ENCODE assay signal across 13 cellular contexts in genomic region chr3:21377366-21377765, GRCh38.
DNase-seq lines count a peak whose midpoint lies in the region; TF ChIP-seq lines count a peak whose summit lies in the region.
"Had no signal": no experiment of that assay in that cellular context is flagged by ENCODE, and none has a peak within 500 bp of the region (broad histone marks: within the 10 kb centered on the region; RNA-seq: fewer than 3 reads in every experiment).

No MANE protein-coding gene starts in this region.

- H3K9ac ChIP-seq in adipocyte (ENCODE audit: low read length) = no peak overlapping the region
- H3K9ac ChIP-seq: GM23248 had no signal

- no peaks in the 10 kb centered on the region for H3K36me3 ChIP-seq in adipocyte (ENCODE audit: control insufficient read depth, insufficient read depth, low read length, severe bottlenecking)

- H3K4me3 ChIP-seq in adipocyte (ENCODE audit: low read length) (no peak overlapping the region), epithelial cell of proximal tubule (ENCODE audit: low read depth, low read length) (no peak overlapping the region), fibroblast of the aortic adventitia (ENCODE audit: low read depth, low read length) (no peak overlapping the region)
- H3K4me3 ChIP-seq: GM23248 had no signal

- DNase-seq in adipocyte (ENCODE audit: low read depth) (peak; percentile 66), epithelial cell of proximal tubule (ENCODE audit: low read depth) (peak; percentile 37), fibroblast of the aortic adventitia (ENCODE audit: low read depth) (peak; percentile 41), renal cortical epithelial cell (ENCODE audit: low read depth) (peak; percentile 85), DMS79 (lab: John Stamatoyannopoulos, UW) (no peak), NCI-H524 treated with DMSO at 0.1 percent for 48 hours (lab: John Stamatoyannopoulos, UW) (no peak), iPS-NIHi7 (ENCODE audit: extremely low spot score) (no peak)
- DNase-seq: AML-193; Caco-2; CD4-positive, alpha-beta T cell; GDM1; GM23248; HCEC 1CT had no signal

- H3K4me1 ChIP-seq in adipocyte (ENCODE audit: control insufficient read depth, insufficient read depth, low read length) = no peaks in the 10 kb centered on the region
- H3K4me1 ChIP-seq: Caco-2 had no signal

- no peaks in the 10 kb centered on the region for H3K9me3 ChIP-seq in adipocyte (ENCODE audit: control insufficient read depth, low read length)
- H3K9me3 ChIP-seq: Caco-2 had no signal

- H3K27me3 ChIP-seq in adipocyte (replicated peaks; ENCODE audit: control insufficient read depth, insufficient read depth, low read length) = no peaks in the 10 kb centered on the region

- TF ChIP-seq CTCF in epithelial cell of proximal tubule (conservative IDR thresholded peaks at IDR 0.05; ENCODE audit: low read depth, low read length) (no peak), fibroblast of the aortic adventitia (IDR thresholded peaks at IDR 0.05; ENCODE audit: insufficient read depth, low read length) (no peak)

Comparison
In these comparisons a context has a peak if more than half of its experiments do, and no peak if none do; other contexts are left out.
1. DNase-seq: peak in adipocyte (single experiment), epithelial cell of proximal tubule (single experiment), fibroblast of the aortic adventitia (single experiment) and renal cortical epithelial cell (single experiment); none in DMS79 (single experiment), NCI-H524 treated with DMSO at 0.1 percent for 48 hours (single experiment) and iPS-NIHi7 (single experiment).